ENCODE assay signal across 14 cellular contexts in genomic region chr10:73837072-73837471, GRCh38. TPM values are rescaled to one million over a fixed set of nuclear protein-coding genes. Genes with fewer than 3 reads are reported as not detected.
A peak's percentile ranks its signal among the peaks of the same experiment; 100 is the strongest.
DNase-seq lines count a peak whose midpoint lies in the region; ATAC-seq and TF ChIP-seq lines count a peak whose summit lies in the region.
"Had no signal": no experiment of that assay in that cellular context is flagged by ENCODE, and none has a peak within 500 bp of the region (broad histone marks: within the 10 kb centered on the region; RNA-seq: fewer than 3 reads in every experiment).

No MANE protein-coding gene starts in this region.

- peak; percentile 64 for DNase-seq in EH (ENCODE audit: low read depth)
- DNase-seq in adipocyte (ENCODE audit: low read depth): peak; percentile 83
- peak; percentile 81 for DNase-seq in fibroblast of gingiva (ENCODE audit: low read depth)
- peak; percentile 78 for DNase-seq in renal cortical epithelial cell (ENCODE audit: low read depth)
- no peak for DNase-seq in foreskin keratinocyte
- no peak for DNase-seq in T1000 (lab: John Stamatoyannopoulos, UW)
- DNase-seq in H4 (ENCODE audit: low spot score): no peak
- DNase-seq: activated CD4-positive, alpha-beta T cell treated with anti-CD3 and anti-CD28 coated beads, Interleukin-2, amount 10 ng/mL, durations not matched to agents 24 days and 14 days; activated T-cell treated with anti-CD3 and anti-CD28 coated beads, Interleukin-2, amount 50 U/mL, for 72 hours; H9; retina; stimulated activated CD4-positive, alpha-beta T cell treated with anti-CD3 and anti-CD28 coated beads, Interleukin-2, amount 100 ng/mL, for 48 hours had no signal

- ATAC-seq in foreskin keratinocyte (no peak), HG03045 (IDR thresholded peaks at IDR 0.05; ENCODE audit: unreplicated experiment) (no peak)
- ATAC-seq: activated T-cell treated with anti-CD3 and anti-CD28 coated beads, Interleukin-2, amount 50 U/mL, for 72 hours; stimulated activated memory B cell treated with anti-CD40 and anti-IgM and Interleukin-4, amounts not matched to agents 10 μg/mL and 1 μg/mL and 100 μg/mL, for 72 hours had no signal

- H3K27me3 ChIP-seq in adipocyte (replicated peaks; ENCODE audit: control insufficient read depth, insufficient read depth, low read length): no peaks in the 10 kb centered on the region
- no peaks in the 10 kb centered on the region for H3K27me3 ChIP-seq in foreskin keratinocyte

- peaks cover 24% of the 10 kb centered on the region for H3K4me1 ChIP-seq in adipocyte (ENCODE audit: control insufficient read depth, insufficient read depth, low read length)
- no peaks in the 10 kb centered on the region for H3K4me1 ChIP-seq in foreskin keratinocyte

- H3K27ac ChIP-seq in foreskin keratinocyte: no peak overlapping the region

- peaks cover 33% of the 10 kb centered on the region for H3K36me3 ChIP-seq in adipocyte (ENCODE audit: control insufficient read depth, insufficient read depth, low read length, severe bottlenecking)

- no peak for TF ChIP-seq CTCF in foreskin keratinocyte (conservative IDR thresholded peaks at IDR 0.05)

- peak overlapping the region; percentile 10 for H3K9ac ChIP-seq in adipocyte (ENCODE audit: low read length)

- H3K4me3 ChIP-seq in adipocyte (ENCODE audit: low read length): no peak overlapping the region

- no peaks in the 10 kb centered on the region for H3K9me3 ChIP-seq in adipocyte (ENCODE audit: control insufficient read depth, low read length)

RNA-seq across cellular contexts. Expression of gene NDST2, which starts 25.7 kb away (rescaled TPM):
- total RNA-seq in renal cortical epithelial cell (4.5 and 14.1 TPM in 2 replicates), foreskin keratinocyte (10.0 and 10.2 TPM in 2 replicates)
- 8.2 and 8.8 TPM in 2 replicates for polyA plus RNA-seq in foreskin keratinocyte
- 8.5 and 14.8 TPM in 2 replicates for total RNA-seq in H4 (2014; rRNA removed; shearing (Covaris generic))

RNA-seq across cellular contexts. Expression of gene CAMK2G, which starts 37.3 kb away (rescaled TPM):
- 20.3 and 21.1 TPM in 2 replicates for total RNA-seq in renal cortical epithelial cell
- total RNA-seq in foreskin keratinocyte: 16.9 and 18.6 TPM in 2 replicates
- polyA plus RNA-seq in foreskin keratinocyte: 9.7 and 10.6 TPM in 2 replicates
- total RNA-seq in H4 (2014; rRNA removed; shearing (Covaris generic)): 24.1 and 27.4 TPM in 2 replicates

RNA-seq across cellular contexts. Expression of gene ZSWIM8, which starts 51.7 kb away (rescaled TPM):
- total RNA-seq in renal cortical epithelial cell (37.5 and 66.9 TPM in 2 replicates), foreskin keratinocyte (41.7 and 41.8 TPM in 2 replicates)
- 38.8 and 44.9 TPM in 2 replicates for polyA plus RNA-seq in foreskin keratinocyte
- 11.2 and 19.6 TPM in 2 replicates for total RNA-seq in H4 (2014; rRNA removed; shearing (Covaris generic))

RNA-seq across cellular contexts. Expression of gene CHCHD1, which starts 55.2 kb away (rescaled TPM):
- total RNA-seq in renal cortical epithelial cell (13.1 and 21.4 TPM in 2 replicates), foreskin keratinocyte (56.7 and 58.9 TPM in 2 replicates)
- 92.7 and 96.6 TPM in 2 replicates for polyA plus RNA-seq in foreskin keratinocyte
- total RNA-seq in H4 (2014; rRNA removed; shearing (Covaris generic)): 82.5 and 100 TPM in 2 replicates

Comparison
In these comparisons a context has a peak if more than half of its experiments do, and no peak if none do; other contexts are left out.
1. DNase-seq: peak in EH (single experiment), adipocyte (single experiment), fibroblast of gingiva (single experiment) and renal cortical epithelial cell (single experiment); none in foreskin keratinocyte (0 of 2), T1000 (single experiment) and H4 (single experiment).